24 cellular contexts compared by ENCODE assay signal in the genomic region with DNA sequence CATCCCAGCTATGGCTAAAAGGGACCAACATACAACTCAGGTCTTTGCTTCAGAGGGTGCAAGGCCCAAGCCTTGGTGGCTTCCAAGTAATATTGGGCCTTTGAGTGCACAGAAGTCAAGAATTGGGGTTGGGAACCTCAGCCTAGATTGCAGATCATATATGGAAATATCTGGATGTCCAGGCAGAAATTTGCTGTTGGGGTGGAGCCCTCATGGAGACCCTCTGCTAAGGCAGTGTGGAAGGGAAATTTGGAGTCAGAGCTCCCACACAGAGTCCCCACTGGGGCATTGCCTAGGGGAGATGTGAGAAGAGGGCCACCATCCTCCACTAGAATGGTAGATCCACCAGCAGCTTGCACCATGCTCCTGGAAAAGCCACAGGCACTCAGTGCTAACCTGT.
"Had no signal": no experiment of that assay in that cellular context is flagged by ENCODE, and none has a peak within 500 bp of the region (broad histone marks: within the 10 kb centered on the region; RNA-seq: fewer than 3 reads in every experiment).

No MANE protein-coding gene starts in this region.

- DNase-seq: dorsolateral prefrontal cortex; effector CD4-positive, alpha-beta T cell; foreskin keratinocyte; heart left ventricle; left cardiac atrium; mesenchymal stem cell; midbrain; naive thymus-derived CD4-positive, alpha-beta T cell; stimulated activated CD4-positive, alpha-beta T cell treated with anti-CD3 and anti-CD28 coated beads, Interleukin-4, amount 100 ng/mL, for 4 hours; stimulated activated naive CD8-positive, alpha-beta T cell treated with anti-CD3 and anti-CD28 coated beads, Interleukin-15, Interleukin-2, amounts not matched to agents 100 U/mL and 50 U/mL, for 24 hours; substantia nigra; testis; tibial artery had no signal

- H3K4me3 Mint-ChIP-seq: naive thymus-derived CD4-positive, alpha-beta T cell; nephron; neural progenitor cell; stimulated activated memory B cell treated with anti-CD40 and anti-IgM and Interleukin-4, amounts not matched to agents 10 μg/mL and 1 μg/mL and 100 μg/mL, for 72 hours; type B pancreatic cell had no signal

- H3K4me1 ChIP-seq: esophagus muscularis mucosa, foreskin keratinocyte, gastroesophageal sphincter, heart left ventricle, left lung, neural progenitor cell, parathyroid adenoma, prostate gland, right atrium auricular region, testis, tibial artery had no signal

- H3K36me3 ChIP-seq: heart left ventricle, left lung, prostate gland, right atrium auricular region had no signal

- H3K9ac ChIP-seq: neural progenitor cell, parathyroid adenoma had no signal

- H3K27ac Mint-ChIP-seq: naive thymus-derived CD4-positive, alpha-beta T cell; nephron; neural progenitor cell; stimulated activated memory B cell treated with anti-CD40 and anti-IgM and Interleukin-4, amounts not matched to agents 10 μg/mL and 1 μg/mL and 100 μg/mL, for 72 hours; type B pancreatic cell had no signal

- H3K4me3 ChIP-seq: dorsolateral prefrontal cortex, esophagus muscularis mucosa, gastroesophageal sphincter, heart left ventricle, hepatocyte, left lung, neural progenitor cell, prostate gland, right atrium auricular region, testis, tibial artery had no signal

- H3K9me3 ChIP-seq: prostate gland, testis had no signal

- H3K27me3 Mint-ChIP-seq: naive thymus-derived CD4-positive, alpha-beta T cell; stimulated activated memory B cell treated with anti-CD40 and anti-IgM and Interleukin-4, amounts not matched to agents 10 μg/mL and 1 μg/mL and 100 μg/mL, for 72 hours; type B pancreatic cell had no signal

- H3K27ac ChIP-seq: dorsolateral prefrontal cortex, esophagus muscularis mucosa, foreskin keratinocyte, gastroesophageal sphincter, heart left ventricle, hepatocyte, left lung, neural progenitor cell, parathyroid adenoma, prostate gland, right atrium auricular region, testis, tibial artery had no signal

- H3K4me1 Mint-ChIP-seq: naive thymus-derived CD4-positive, alpha-beta T cell; nephron; neural progenitor cell; stimulated activated memory B cell treated with anti-CD40 and anti-IgM and Interleukin-4, amounts not matched to agents 10 μg/mL and 1 μg/mL and 100 μg/mL, for 72 hours had no signal

- H3K27me3 ChIP-seq: dorsolateral prefrontal cortex, esophagus muscularis mucosa, foreskin keratinocyte, gastroesophageal sphincter, heart left ventricle, hepatocyte, left lung, neural progenitor cell, right atrium auricular region, testis, tibial artery had no signal
